ENCODE assay signal across 28 cellular contexts in the genomic region with DNA sequence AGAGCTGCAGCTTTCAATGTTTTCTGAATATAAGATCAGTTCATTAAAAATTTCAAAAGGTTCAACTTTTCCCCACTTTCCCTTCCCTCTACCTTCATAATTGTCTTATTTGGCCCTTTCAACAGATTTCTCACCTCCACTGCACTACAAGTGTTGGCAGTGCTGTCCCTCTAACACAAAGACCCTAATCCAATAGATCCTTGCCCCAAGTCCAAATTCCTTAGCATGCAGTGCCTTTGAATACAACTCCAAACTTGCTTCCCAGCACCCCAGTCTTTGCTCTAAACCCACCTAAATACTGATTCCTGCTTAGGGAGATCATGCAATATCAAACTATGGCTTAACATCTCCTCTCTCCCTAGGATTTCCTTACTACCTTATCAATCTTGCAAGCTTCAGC. TPM values are rescaled to one million over a fixed set of nuclear protein-coding genes. Genes with fewer than 3 reads are reported as not detected.
"Had no signal": no experiment of that assay in that cellular context is flagged by ENCODE, and none has a peak within 500 bp of the region (broad histone marks: within the 10 kb centered on the region; RNA-seq: fewer than 3 reads in every experiment).

No MANE protein-coding gene starts in this region.

- H3K9me3 ChIP-seq: adrenal gland had no signal

- H3K27ac ChIP-seq: adrenal gland, SK-N-MC, WERI-Rb-1 had no signal

- DNase-seq: activated CD4-positive, alpha-beta T cell treated with anti-CD3 and anti-CD28 coated beads for 4 hours; activated CD8-positive, alpha-beta memory T cell treated with anti-CD3 and anti-CD28 coated beads, Interleukin-2, amount 50 U/mL, for 48 hours; activated CD8-positive, alpha-beta T cell treated with anti-CD3 and anti-CD28 coated beads for 36 hours; activated naive CD4-positive, alpha-beta T cell treated with anti-CD3 and anti-CD28 coated beads, Interleukin-2, amount 50 U/mL, for 16 hours; activated naive CD8-positive, alpha-beta T cell treated with anti-CD3 and anti-CD28 coated beads, Interleukin-2, amount 10 ng/mL, durations not matched to agents 7 days and 5 days; activated T-cell treated with anti-CD3 and anti-CD28 coated beads, Interleukin-2, amount 50 U/mL, for 1 hour; adrenal gland; anterior cingulate cortex; caudate nucleus; Karpas-422; MM.1S; NCI-H1105; NCI-H1436; NCI-H1694 treated with DMSO at 0.1 percent for 48 hours; NCI-H2029 treated with DMSO at 0.1 percent for 48 hours; NCI-H345; NCI-H510A; NCI-H526 treated with DMSO at 0.1 percent for 48 hours; NCI-H82; OCI-M1; RPMI8226; T-helper 1 cell; WERI-Rb-1 had no signal

- H3K4me3 ChIP-seq: adrenal gland, SK-N-MC had no signal

- ATAC-seq: activated CD4-positive, CD25-positive, alpha-beta regulatory T cell treated with anti-CD3 and anti-CD28 coated beads, Interleukin-2, amount 50 U/mL, for 24 hours; activated CD8-positive, alpha-beta T cell treated with anti-CD3 and anti-CD28 coated beads for 36 hours; Panc1; Right ventricle myocardium inferior had no signal

- H3K36me3 ChIP-seq: adrenal gland had no signal

- H3K27me3 ChIP-seq: adrenal gland had no signal

RNA-seq across cellular contexts. Expression of gene TJP1, which starts 43.9 kb away (rescaled TPM):
- total RNA-seq: activated CD8-positive, alpha-beta T cell treated with anti-CD3 and anti-CD28 coated beads for 36 hours; activated naive CD8-positive, alpha-beta T cell treated with anti-CD3 and anti-CD28 coated beads, Interleukin-2, amount 10 ng/mL, durations not matched to agents 7 days and 5 days; T-helper 2 cell treated with Interferon-gamma antibody and Interleukin-4, amounts not matched to agents 100 ng/mL and 5 ng/mL, for 36 hours had no signal
